ENCODE assay signal across 13 cellular contexts in the genomic region with DNA sequence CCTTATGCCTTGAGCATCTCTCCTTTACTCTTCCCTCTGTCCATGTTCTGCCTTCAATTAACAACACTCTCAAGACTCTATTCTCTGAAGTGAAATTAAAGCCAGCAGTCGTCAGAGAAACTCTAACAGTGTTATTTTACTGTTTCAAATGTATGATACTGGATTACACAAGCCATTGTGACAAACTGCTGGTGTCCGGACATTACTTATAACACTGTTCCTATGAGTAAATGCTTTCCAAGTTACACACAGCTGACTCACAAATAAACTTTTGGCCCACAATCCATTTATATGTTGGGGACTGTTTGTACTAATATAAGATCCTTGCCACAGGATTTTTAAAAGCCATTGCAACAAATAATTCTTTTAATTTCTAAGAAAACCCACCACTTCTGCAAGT.
DNase-seq lines count a peak whose midpoint lies in the region; ATAC-seq and TF ChIP-seq lines count a peak whose summit lies in the region.
"Had no signal": no experiment of that assay in that cellular context is flagged by ENCODE, and none has a peak within 500 bp of the region (broad histone marks: within the 10 kb centered on the region; RNA-seq: fewer than 3 reads in every experiment).

No MANE protein-coding gene starts in this region.

- peaks cover 47% of the 10 kb centered on the region for H3K9me3 Mint-ChIP-seq in GM23338
- peaks cover 20% of the 10 kb centered on the region for H3K9me3 Mint-ChIP-seq in WTC11

- H3K4me3 Mint-ChIP-seq in GM23338 (no peak overlapping the region), WTC11 (peak overlapping the region; percentile 39; the same call in 1 of the 2 replicates)

- H3K4me3 ChIP-seq in GM23338 (peak overlapping the region; percentile 10), fibroblast of villous mesenchyme (ENCODE audit: low read depth, low read length) (no peak overlapping the region), upper lobe of left lung (no peak overlapping the region)
- H3K4me3 ChIP-seq: BLaER1, hepatocyte, lower lobe of right lung, transverse colon had no signal

- peaks cover 21% of the 10 kb centered on the region; the same call in 2 of the 3 replicates for H3K36me3 Mint-ChIP-seq in GM23338 (ENCODE audit: low read depth)
- peaks cover 3% of the 10 kb centered on the region for H3K36me3 Mint-ChIP-seq in WTC11

- no peak for TF ChIP-seq EP300 in upper lobe of left lung (IDR thresholded peaks at IDR 0.05)

- CTCF ChIA-PET in WTC11 (lab: Charles Lee): no interaction called here

- H3K9me3 ChIP-seq in upper lobe of left lung: no peaks in the 10 kb centered on the region
- H3K9me3 ChIP-seq: BLaER1, lower lobe of right lung, neutrophil, transverse colon had no signal

- H3K4me1 Mint-ChIP-seq in GM23338 (peaks cover 30% of the 10 kb centered on the region), WTC11 (peaks cover 31% of the 10 kb centered on the region)

- peaks cover under 1% of the 10 kb centered on the region; the same call in 1 of the 2 replicates for H3K9me2 ChIP-seq in GM23338 (ENCODE audit: insufficient read depth)

- no peaks in the 10 kb centered on the region for H4K20me1 ChIP-seq in GM23338 (replicated peaks; ENCODE audit: insufficient read depth)
- H4K20me1 ChIP-seq: BLaER1 had no signal

- peak overlapping the region; percentile 18 for H3K27ac Mint-ChIP-seq in GM23338
- peak overlapping the region; percentile 65; the same call in 1 of the 2 replicates for H3K27ac Mint-ChIP-seq in WTC11

- H3K36me3 ChIP-seq in GM23338 (ENCODE audit: insufficient read depth): no peaks in the 10 kb centered on the region
- no peaks in the 10 kb centered on the region for H3K36me3 ChIP-seq in upper lobe of left lung
- H3K36me3 ChIP-seq: BLaER1, lower lobe of right lung, neutrophil, transverse colon had no signal

- no peaks in the 10 kb centered on the region for H3F3A ChIP-seq in GM23338 (replicated peaks; ENCODE audit: low read depth)

- TF ChIP-seq POLR2A in upper lobe of left lung (IDR thresholded peaks at IDR 0.05): no peak

- H3K27me3 Mint-ChIP-seq in GM23338 (ENCODE audit: insufficient read depth, low read depth, poor library complexity): peaks cover 3% of the 10 kb centered on the region
- no peaks in the 10 kb centered on the region for H3K27me3 Mint-ChIP-seq in WTC11 (ENCODE audit: low read depth)

- ATAC-seq in GM23338: no peak
- ATAC-seq in WTC11: no peak
- no peak for ATAC-seq in upper lobe of left lung (ENCODE audit: low FRiP score in 2 of 2)
- ATAC-seq in GM21367 (IDR thresholded peaks at IDR 0.05; ENCODE audit: unreplicated experiment): no peak
- ATAC-seq: lower lobe of right lung had no signal

- POLR2A ChIA-PET in WTC11 (lab: Charles Lee): no interaction called here

- H3K4me2 ChIP-seq in GM23338: peak overlapping the region; percentile 71
- H3K4me2 ChIP-seq: BLaER1, hepatocyte had no signal

- WGBS in upper lobe of left lung, 2 donors: 48 to 55% methylated on average over 2 of the region's 2 CpGs

- H3K27ac ChIP-seq in GM23338 (ENCODE audit: low read depth): peak overlapping the region; percentile 79
- H3K27ac ChIP-seq in upper lobe of left lung: no peak overlapping the region
- H3K27ac ChIP-seq: BLaER1, hepatocyte, lower lobe of right lung, neutrophil had no signal

- peak overlapping the region; percentile 75; the same call in 1 of the 2 replicates for H2AFZ ChIP-seq in GM23338
- H2AFZ ChIP-seq: hepatocyte had no signal

- H3K79me2 ChIP-seq in GM23338 (replicated peaks; ENCODE audit: insufficient read depth): no peaks in the 10 kb centered on the region
- H3K79me2 ChIP-seq: hepatocyte had no signal

- TF ChIP-seq CTCF in GM23338 (conservative IDR thresholded peaks at IDR 0.05; ENCODE audit: low read depth in 2 of 2) (no peak), WTC11 (IDR thresholded peaks at IDR 0.05) (no peak), fibroblast of villous mesenchyme (IDR thresholded peaks at IDR 0.05; ENCODE audit: insufficient read depth, low read depth, low read length) (no peak), upper lobe of left lung (IDR thresholded peaks at IDR 0.05) (no peak)

- no peak for DNase-seq in GM23338 (ENCODE audit: low spot score)
- no peak for DNase-seq in WTC11 (ENCODE audit: low spot score)
- DNase-seq in fibroblast of villous mesenchyme (ENCODE audit: low read depth): peak; percentile 5
- DNase-seq in pulmonary artery endothelial cell (ENCODE audit: low read depth, low spot score): peak; percentile 11
- DNase-seq in upper lobe of left lung: no peak
- DNase-seq in SHP77 (lab: John Stamatoyannopoulos, UW): no peak
- no peak for DNase-seq in NCI-H2171 treated with DMSO at 0.1 percent for 48 hours (lab: John Stamatoyannopoulos, UW)
- DNase-seq: lower lobe of right lung, transverse colon had no signal

- peaks cover 26% of the 10 kb centered on the region for H3K4me1 ChIP-seq in GM23338 (ENCODE audit: insufficient read depth)
- no peaks in the 10 kb centered on the region for H3K4me1 ChIP-seq in upper lobe of left lung
- H3K4me1 ChIP-seq: BLaER1, lower lobe of right lung, transverse colon had no signal

- no peaks in the 10 kb centered on the region for H3K27me3 ChIP-seq in GM23338 (ENCODE audit: insufficient read depth)
- H3K27me3 ChIP-seq in upper lobe of left lung: no peaks in the 10 kb centered on the region
- H3K27me3 ChIP-seq: BLaER1, neutrophil, transverse colon had no signal

TF ChIP-seq in GM23338, 12 proteins besides CTCF, POLR2A, EP300 and RAD21 (continues in another document):
- TF ChIP-seq ETS1 (IDR thresholded peaks at IDR 0.05) (no peak), JUNB (IDR thresholded peaks at IDR 0.05; ENCODE audit: unreplicated experiment) (no peak), NANOG (IDR thresholded peaks at IDR 0.05; ENCODE audit: borderline replicate concordance) (no peak), EZH2phosphoT487 (IDR thresholded peaks at IDR 0.05; ENCODE audit: unreplicated experiment) (no peak), POLR2AphosphoS5 (IDR thresholded peaks at IDR 0.05; ENCODE audit: low read depth) (no peak), EZH2 (IDR thresholded peaks at IDR 0.05; ENCODE audit: low read depth, unreplicated experiment) (no peak), ZNF114 (CRISPR knock-in tag; IDR thresholded peaks at IDR 0.05) (no peak)

TF ChIP-seq in WTC11, 78 proteins besides CTCF, POLR2A, EP300 and RAD21:
- no peak for TF ChIP-seq NR2C2 (CRISPR knock-in tag; IDR thresholded peaks at IDR 0.05)
- TF ChIP-seq SMAD3 (CRISPR knock-in tag; IDR thresholded peaks at IDR 0.05; ENCODE audit: borderline replicate concordance): no peak
- no peak for TF ChIP-seq MYBL2 (CRISPR knock-in tag; IDR thresholded peaks at IDR 0.05)
- TF ChIP-seq, protein P1, sequence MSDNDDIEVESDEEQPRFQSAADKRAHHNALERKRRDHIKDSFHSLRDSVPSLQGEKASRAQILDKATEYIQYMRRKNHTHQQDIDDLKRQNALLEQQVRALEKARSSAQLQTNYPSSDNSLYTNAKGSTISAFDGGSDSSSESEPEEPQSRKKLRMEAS (CRISPR knock-in tag; IDR thresholded peaks at IDR 0.05): no peak
- TF ChIP-seq, protein P2, sequence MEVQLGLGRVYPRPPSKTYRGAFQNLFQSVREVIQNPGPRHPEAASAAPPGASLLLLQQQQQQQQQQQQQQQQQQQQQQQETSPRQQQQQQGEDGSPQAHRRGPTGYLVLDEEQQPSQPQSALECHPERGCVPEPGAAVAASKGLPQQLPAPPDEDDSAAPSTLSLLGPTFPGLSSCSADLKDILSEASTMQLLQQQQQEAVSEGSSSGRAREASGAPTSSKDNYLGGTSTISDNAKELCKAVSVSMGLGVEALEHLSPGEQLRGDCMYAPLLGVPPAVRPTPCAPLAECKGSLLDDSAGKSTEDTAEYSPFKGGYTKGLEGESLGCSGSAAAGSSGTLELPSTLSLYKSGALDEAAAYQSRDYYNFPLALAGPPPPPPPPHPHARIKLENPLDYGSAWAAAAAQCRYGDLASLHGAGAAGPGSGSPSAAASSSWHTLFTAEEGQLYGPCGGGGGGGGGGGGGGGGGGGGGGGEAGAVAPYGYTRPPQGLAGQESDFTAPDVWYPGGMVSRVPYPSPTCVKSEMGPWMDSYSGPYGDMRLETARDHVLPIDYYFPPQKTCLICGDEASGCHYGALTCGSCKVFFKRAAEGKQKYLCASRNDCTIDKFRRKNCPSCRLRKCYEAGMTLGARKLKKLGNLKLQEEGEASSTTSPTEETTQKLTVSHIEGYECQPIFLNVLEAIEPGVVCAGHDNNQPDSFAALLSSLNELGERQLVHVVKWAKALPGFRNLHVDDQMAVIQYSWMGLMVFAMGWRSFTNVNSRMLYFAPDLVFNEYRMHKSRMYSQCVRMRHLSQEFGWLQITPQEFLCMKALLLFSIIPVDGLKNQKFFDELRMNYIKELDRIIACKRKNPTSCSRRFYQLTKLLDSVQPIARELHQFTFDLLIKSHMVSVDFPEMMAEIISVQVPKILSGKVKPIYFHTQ (CRISPR knock-in tag; IDR thresholded peaks at IDR 0.05): no peak
- TF ChIP-seq GTF2I (CRISPR knock-in tag; conservative IDR thresholded peaks at IDR 0.05): no peak
- no peak for TF ChIP-seq ELF4 (CRISPR knock-in tag; IDR thresholded peaks at IDR 0.05; ENCODE audit: low read depth)
- no peak for TF ChIP-seq PRDM15 (CRISPR knock-in tag; IDR thresholded peaks at IDR 0.05)
- no peak for TF ChIP-seq CBFB (CRISPR knock-in tag; IDR thresholded peaks at IDR 0.05; ENCODE audit: low read depth)

Comparison
In these comparisons a context has a peak if more than half of its experiments do, and no peak if none do; other contexts are left out.
1. DNase-seq: peak in fibroblast of villous mesenchyme (single experiment) and pulmonary artery endothelial cell (single experiment); none in GM23338 (single experiment), WTC11 (single experiment), upper lobe of left lung (0 of 2), SHP77 (0 of 2) and NCI-H2171 treated with DMSO at 0.1 percent for 48 hours (single experiment).